Comparison of ENCODE assay signal across 1 cellular context in genomic region chr11:70783356-70783755, GRCh38.
TF ChIP-seq lines count a peak whose summit lies in the region.

No MANE protein-coding gene starts in this region.

TF ChIP-seq in HEK293, 187 proteins besides CTCF, POLR2A, EP300 and RAD21 (continued from another document):
- no peak for TF ChIP-seq ZNF362 (tag by site-specific recombination; IDR thresholded peaks at IDR 0.05)
- peak; percentile 58 for TF ChIP-seq EGR2 (tag by site-specific recombination; IDR thresholded peaks at IDR 0.05; ENCODE audit: low read depth)
